In genomic region chr12:69476276-69477017, GRCh38 we compare ENCODE assay signal across 12 cellular contexts. TPM values are rescaled to one million over a fixed set of nuclear protein-coding genes. Genes with fewer than 3 reads are reported as not detected.
DNase-seq lines count a peak whose midpoint lies in the region; ATAC-seq and TF ChIP-seq lines count a peak whose summit lies in the region.
"Had no signal": no experiment of that assay in that cellular context is flagged by ENCODE, and none has a peak within 500 bp of the region (broad histone marks: within the 10 kb centered on the region; RNA-seq: fewer than 3 reads in every experiment).

No MANE protein-coding gene starts in this region.

- ATAC-seq in Right ventricle myocardium inferior: peak; percentile 68
- no peak for ATAC-seq in HG02623 (IDR thresholded peaks at IDR 0.05; ENCODE audit: unreplicated experiment)
- ATAC-seq in CD8-positive, alpha-beta T cell: no peak

- peaks cover 71% of the 10 kb centered on the region for H3K4me1 Mint-ChIP-seq in CD8-positive, alpha-beta T cell (ENCODE audit: low read depth)

- peaks cover 75% of the 10 kb centered on the region for H4K20me1 ChIP-seq in osteoblast (ENCODE audit: insufficient read depth, low read length)

- DNase-seq in Right ventricle myocardium inferior (ENCODE audit: missing footprints) (no peak), cardiac septum (ENCODE audit: low spot score) (no peak), fibroblast of villous mesenchyme (ENCODE audit: low read depth) (peak; percentile 59), osteoblast (ENCODE audit: insufficient read length, low spot score, missing footprints) (no peak), NK-92 (lab: John Stamatoyannopoulos, UW; ENCODE audit: unreplicated experiment) (no peak), GM19238 (ENCODE audit: insufficient read length, low spot score) (no peak)
- DNase-seq in CD8-positive, alpha-beta T cell: no peak
- DNase-seq: activated CD4-positive, alpha-beta T cell treated with anti-CD3 and anti-CD28 coated beads, Interleukin-2, amount 50 U/mL, for 1 hour; NCI-H1092 treated with DMSO at 0.1 percent for 48 hours; SHP77 treated with DMSO at 0.1 percent for 48 hours had no signal

- peaks cover 4% of the 10 kb centered on the region for H3K36me3 Mint-ChIP-seq in CD8-positive, alpha-beta T cell

- no peak overlapping the region for H3K27ac Mint-ChIP-seq in CD8-positive, alpha-beta T cell

- no peak overlapping the region for H3K4me3 Mint-ChIP-seq in CD8-positive, alpha-beta T cell

- no peaks in the 10 kb centered on the region for H3K9me3 ChIP-seq in osteoblast (ENCODE audit: low read depth, low read length)
- H3K9me3 ChIP-seq in CD8-positive, alpha-beta T cell (ENCODE audit: low read length): no peaks in the 10 kb centered on the region

- H3K4me3 ChIP-seq in fibroblast of villous mesenchyme (ENCODE audit: low read depth, low read length) (no peak overlapping the region), osteoblast (ENCODE audit: insufficient read depth, low read length) (no peak overlapping the region)
- no peak overlapping the region for H3K4me3 ChIP-seq in CD8-positive, alpha-beta T cell (ENCODE audit: low read depth, low read length)

- no peak overlapping the region for H2AFZ ChIP-seq in osteoblast (ENCODE audit: low read length)
- H2AFZ ChIP-seq: parathyroid adenoma had no signal

- H3K36me3 ChIP-seq in osteoblast (ENCODE audit: insufficient read depth, low read length): no peaks in the 10 kb centered on the region
- no peaks in the 10 kb centered on the region for H3K36me3 ChIP-seq in CD8-positive, alpha-beta T cell (ENCODE audit: insufficient read depth, low read length)

- H3K4me2 ChIP-seq in osteoblast (ENCODE audit: insufficient read depth, low read length): peak overlapping the region; percentile 70

- TF ChIP-seq CTCF in fibroblast of villous mesenchyme (IDR thresholded peaks at IDR 0.05; ENCODE audit: insufficient read depth, low read depth, low read length): no peak
- no peak for TF ChIP-seq CTCF in osteoblast (IDR thresholded peaks at IDR 0.05; ENCODE audit: extremely low read depth, low read depth, low read length)
- no peak for TF ChIP-seq CTCF in CD8-positive, alpha-beta T cell (IDR thresholded peaks at IDR 0.05)

- H3K27me3 ChIP-seq in osteoblast (ENCODE audit: insufficient read depth, low read length): no peaks in the 10 kb centered on the region
- H3K27me3 ChIP-seq in CD8-positive, alpha-beta T cell (ENCODE audit: insufficient read depth, low read length): no peaks in the 10 kb centered on the region

- peak overlapping the region; percentile 70 for H3K27ac ChIP-seq in osteoblast (ENCODE audit: low read depth, low read length)
- H3K27ac ChIP-seq in CD8-positive, alpha-beta T cell (ENCODE audit: low read depth, low read length): no peak overlapping the region
- H3K27ac ChIP-seq: parathyroid adenoma had no signal

- peaks cover 96% of the 10 kb centered on the region for H3K79me2 ChIP-seq in osteoblast (ENCODE audit: insufficient read depth, low read length)

- no peaks in the 10 kb centered on the region for H3K27me3 Mint-ChIP-seq in CD8-positive, alpha-beta T cell (ENCODE audit: low read depth)

- H3K9me3 Mint-ChIP-seq in CD8-positive, alpha-beta T cell: no peaks in the 10 kb centered on the region

- CTCF ChIA-PET in CD8-positive, alpha-beta T cell (lab: Charles Lee): no interaction called here

- intact Hi-C loops in Right ventricle myocardium inferior (cut with DNase I) (no loop called here), cardiac septum (cut with DNase I) (no loop called here)
- intact Hi-C loops in CD8-positive, alpha-beta T cell (cut with DNase I, micrococcal nuclease): no loop called here

- peaks cover 48% of the 10 kb centered on the region for H3K4me1 ChIP-seq in osteoblast (ENCODE audit: insufficient read depth, low read length)
- H3K4me1 ChIP-seq in CD8-positive, alpha-beta T cell (ENCODE audit: insufficient read depth, low read length): peaks cover 18% of the 10 kb centered on the region

- POLR2A ChIA-PET in CD8-positive, alpha-beta T cell (lab: Charles Lee): no interaction called here

RNA-seq across cellular contexts. Expression of gene FRS2, which starts 6.3 kb away (rescaled TPM):
- total RNA-seq in Right ventricle myocardium inferior: 19.0 TPM
- total RNA-seq in cardiac septum: 22.6 TPM
- total RNA-seq in fibroblast of villous mesenchyme: 57.3 and 70.0 TPM in 2 replicates
- 64.4 and 64.8 TPM in 2 replicates for total RNA-seq in osteoblast
- total RNA-seq in CD8-positive, alpha-beta T cell: 10 to 100 TPM; 31.1 to 32.4 TPM
